Comparison of ENCODE assay signal across 10 cellular contexts in genomic region chr19:12664406-12665280, GRCh38. TPM values are rescaled to one million over a fixed set of nuclear protein-coding genes. Genes with fewer than 3 reads are reported as not detected.
A peak's percentile ranks its signal among the peaks of the same experiment; 100 is the strongest.
DNase-seq lines count a peak whose midpoint lies in the region; ATAC-seq and TF ChIP-seq lines count a peak whose summit lies in the region.
"Had no signal": no experiment of that assay in that cellular context is flagged by ENCODE, and none has a peak within 500 bp of the region (broad histone marks: within the 10 kb centered on the region; RNA-seq: fewer than 3 reads in every experiment).

No MANE protein-coding gene starts in this region.

- H3K27ac ChIP-seq in OCI-LY3 (ENCODE audit: low read length) (peak overlapping the region; percentile 85), caudate nucleus (ENCODE audit: low read depth, low read length) (no peak overlapping the region)

- TF ChIP-seq CTCF in OCI-LY3 (IDR thresholded peaks at IDR 0.05; ENCODE audit: low read depth, low read length), result no peak

- H3K4me1 Mint-ChIP-seq in activated naive CD4-positive, alpha-beta T cell treated with anti-CD3 and anti-CD28 coated beads for 36 hours (ENCODE audit: low read depth), result peaks cover 38% of the 10 kb centered on the region
- peaks cover 30 to 40% of the 10 kb centered on the region in 2 donors for H3K4me1 Mint-ChIP-seq in effector memory CD8-positive, alpha-beta T cell (ENCODE audit: low read depth in 2 of 2)

- H3K4me3 ChIP-seq in OCI-LY3 (ENCODE audit: low read length), result peak overlapping the region; percentile 91

- H3K36me3 ChIP-seq in OCI-LY3 (replicated peaks; ENCODE audit: low read depth, low read length), result peaks cover 45% of the 10 kb centered on the region

- H3K79me2 ChIP-seq in OCI-LY3 (ENCODE audit: low read length), result peaks cover 65% of the 10 kb centered on the region

- H3K4me1 ChIP-seq in OCI-LY3 (ENCODE audit: low read length), result peaks cover 30% of the 10 kb centered on the region

- H3K27me3 Mint-ChIP-seq in activated naive CD4-positive, alpha-beta T cell treated with anti-CD3 and anti-CD28 coated beads for 36 hours (ENCODE audit: low read depth), result no peaks in the 10 kb centered on the region
- H3K27me3 Mint-ChIP-seq in effector memory CD8-positive, alpha-beta T cell, result no peaks in the 10 kb centered on the region

- peak overlapping the region; percentile 95 for H3K4me3 Mint-ChIP-seq in activated naive CD4-positive, alpha-beta T cell treated with anti-CD3 and anti-CD28 coated beads for 36 hours
- peak overlapping the region; percentile 96 to 99 for H3K4me3 Mint-ChIP-seq in effector memory CD8-positive, alpha-beta T cell

- peak overlapping the region; percentile 56; the same call in 1 of the 2 replicates for H3K9ac ChIP-seq in OCI-LY3 (ENCODE audit: low read length)

- no peak for DNase-seq in activated naive CD4-positive, alpha-beta T cell treated with anti-CD3 and anti-CD28 coated beads for 36 hours
- DNase-seq in activated naive CD4-positive, alpha-beta T cell treated with anti-CD3 and anti-CD28 coated beads, Interleukin-2, amount 50 U/mL, for 16 hours, result no peak
- DNase-seq in effector memory CD8-positive, alpha-beta T cell, result no peak
- DNase-seq in stimulated activated naive CD8-positive, alpha-beta T cell treated with anti-CD3 and anti-CD28 coated beads, Interleukin-15, Interleukin-2, amounts not matched to agents 100 U/mL and 50 U/mL, for 24 hours, result peak; percentile 47
- no peak for DNase-seq in caudate nucleus (lab: John Stamatoyannopoulos, UW)
- no peak for DNase-seq in NCI-H774 (lab: John Stamatoyannopoulos, UW)
- DNase-seq in NCI-H2171 (lab: John Stamatoyannopoulos, UW), result no peak

- H3K9me3 Mint-ChIP-seq in activated naive CD4-positive, alpha-beta T cell treated with anti-CD3 and anti-CD28 coated beads for 36 hours, result no peaks in the 10 kb centered on the region
- no peaks in the 10 kb centered on the region for H3K9me3 Mint-ChIP-seq in effector memory CD8-positive, alpha-beta T cell

- peak overlapping the region; percentile 93 for H3K27ac Mint-ChIP-seq in activated naive CD4-positive, alpha-beta T cell treated with anti-CD3 and anti-CD28 coated beads for 36 hours
- peak overlapping the region; percentile 98 to 99 for H3K27ac Mint-ChIP-seq in effector memory CD8-positive, alpha-beta T cell

- H2AFZ ChIP-seq in OCI-LY3 (ENCODE audit: low read depth, low read length), result no peak overlapping the region

- H3K27me3 ChIP-seq in OCI-LY3 (ENCODE audit: low read depth, low read length), result no peaks in the 10 kb centered on the region

- peak overlapping the region; percentile 83 for H3K4me2 ChIP-seq in OCI-LY3 (ENCODE audit: low read length)

- no peaks in the 10 kb centered on the region for H3K9me3 ChIP-seq in OCI-LY3 (ENCODE audit: insufficient read depth, low read length)

- intact Hi-C loops in activated naive CD4-positive, alpha-beta T cell treated with anti-CD3 and anti-CD28 coated beads for 36 hours (cut with micrococcal nuclease), result loop anchor here (1.0 to 10.0 kb wide), 4 partner anchors 17 to 572 kb away; partner anchors contain the start of genes DHPS and ZNF44

- CTCF ChIA-PET in activated naive CD4-positive, alpha-beta T cell treated with anti-CD3 and anti-CD28 coated beads for 36 hours (lab: Charles Lee), result interaction anchor here (0.6 to 4.8 kb wide), 3 partner anchors 13 to 55 kb away, joined by 3 to 27 read pairs (median 3); no protein-coding TSS in a partner anchor

- ATAC-seq in effector memory CD8-positive, alpha-beta T cell (replicated peaks), result no peak
- no peak for ATAC-seq in stimulated activated naive CD8-positive, alpha-beta T cell treated with anti-CD3 and anti-CD28 coated beads, Interleukin-15, Interleukin-2, amounts not matched to agents 100 U/mL and 50 U/mL, for 24 hours

- no peaks in the 10 kb centered on the region for H4K20me1 ChIP-seq in OCI-LY3 (ENCODE audit: insufficient read depth, low read length)

- H3K36me3 Mint-ChIP-seq in activated naive CD4-positive, alpha-beta T cell treated with anti-CD3 and anti-CD28 coated beads for 36 hours (ENCODE audit: low read depth), result peaks cover 49% of the 10 kb centered on the region
- peaks cover 62% of the 10 kb centered on the region for H3K36me3 Mint-ChIP-seq in effector memory CD8-positive, alpha-beta T cell (ENCODE audit: insufficient read depth)

RNA-seq across cellular contexts. Expression of gene MAN2B1, which starts 1.9 kb away (rescaled TPM):
- 100 to 1,000 TPM; 120 to 131 TPM for total RNA-seq in activated naive CD4-positive, alpha-beta T cell treated with anti-CD3 and anti-CD28 coated beads for 36 hours

RNA-seq across cellular contexts. Expression of gene WDR83, which starts 2.0 kb away (rescaled TPM):
- total RNA-seq in activated naive CD4-positive, alpha-beta T cell treated with anti-CD3 and anti-CD28 coated beads for 36 hours, result 10 to 100 TPM; 14.9 to 16.2 TPM

RNA-seq across cellular contexts. Expression of gene DHPS, which starts 17.0 kb away (rescaled TPM):
- 100 to 1,000 TPM; 131 to 149 TPM for total RNA-seq in activated naive CD4-positive, alpha-beta T cell treated with anti-CD3 and anti-CD28 coated beads for 36 hours

RNA-seq across cellular contexts. Expression of gene GNG14, which starts 23.2 kb away (rescaled TPM):
- total RNA-seq in activated naive CD4-positive, alpha-beta T cell treated with anti-CD3 and anti-CD28 coated beads for 36 hours, result not detected
- total RNA-seq: aorta, MCF 10A had no signal

RNA-seq across cellular contexts. Expression of gene FBXW9, which starts 31.8 kb away (rescaled TPM):
- total RNA-seq in activated naive CD4-positive, alpha-beta T cell treated with anti-CD3 and anti-CD28 coated beads for 36 hours, result 1 to 10 TPM; 7.2 to 8.7 TPM
